In the genomic region with DNA sequence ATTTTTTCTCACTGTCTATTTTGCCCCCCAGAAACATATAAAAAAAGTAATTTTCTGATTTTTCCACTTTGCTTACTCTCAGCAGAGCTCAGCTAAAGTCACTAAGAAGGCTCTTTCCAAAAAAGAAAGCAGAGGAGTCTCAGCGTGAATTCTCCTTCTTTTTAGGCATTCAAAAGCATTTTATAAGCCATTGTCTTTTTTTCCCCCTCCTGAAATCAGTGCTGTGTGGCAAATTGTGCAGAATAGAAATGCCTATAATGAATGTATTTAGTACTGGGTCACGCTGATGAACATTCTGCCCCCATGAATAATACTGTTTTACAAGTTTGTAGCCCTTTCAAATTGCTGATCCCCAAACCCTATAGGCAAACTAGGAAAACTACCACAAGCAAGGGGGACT, we compare ENCODE assay signal across 14 cellular contexts. TPM values are rescaled to one million over a fixed set of nuclear protein-coding genes. Genes with fewer than 3 reads are reported as not detected.
DNase-seq lines count a peak whose midpoint lies in the region; ATAC-seq and TF ChIP-seq lines count a peak whose summit lies in the region.
"Had no signal": no experiment of that assay in that cellular context is flagged by ENCODE, and none has a peak within 500 bp of the region (broad histone marks: within the 10 kb centered on the region; RNA-seq: fewer than 3 reads in every experiment).

No MANE protein-coding gene starts in this region.

- H3K4me3 Mint-ChIP-seq in H9 = peak overlapping the region in 1 of 2 experiments; percentile 61; a peak in 4 of 5 replicates
- peak overlapping the region in 2 of 5 experiments; percentile 65 to 75 for H3K4me3 Mint-ChIP-seq in brain
- H3K4me3 Mint-ChIP-seq: activated naive CD8-positive, alpha-beta T cell treated with anti-CD3 and anti-CD28 coated beads for 36 hours; IgD-negative memory B cell had no signal

- H3K36me3 Mint-ChIP-seq in H9 (ENCODE audit: insufficient read depth in 1 of 3, low read depth in 3 of 3) (peaks cover 0 to 16% (median 3%) of the 10 kb centered on the region in 3 experiments; a peak in 6 of 7 replicates), brain (peaks cover 18% of the 10 kb centered on the region)
- H3K36me3 Mint-ChIP-seq: activated naive CD8-positive, alpha-beta T cell treated with anti-CD3 and anti-CD28 coated beads for 36 hours; IgD-negative memory B cell had no signal

- WGBS in H9 (ENCODE audit: extremely low coverage, insufficient read length, low lambda C conversion rate) = no CpG with 5 or more reads among the region's 2 CpGs
- WGBS in mesodermal cell (ENCODE audit: insufficient coverage in 2 of 2), 2 experiments = 17% methylated on average over 1 of the region's 2 CpGs; no CpG with 5 or more reads in 1 of the 2 experiments
- 70 to 89% (median 80%) methylated on average over 2 of the region's 2 CpGs for WGBS in spleen, 5 donors
- WGBS in right lobe of liver (ENCODE audit: insufficient coverage, low coverage, low lambda C conversion rate, missing lambda C conversion rate) = 51% methylated on average over 2 of the region's 2 CpGs

- H4K20me1 ChIP-seq in H9 (ENCODE audit: control insufficient read depth, insufficient read depth, insufficient read length) = no peaks in the 10 kb centered on the region

- TF ChIP-seq POLR2A in spleen (IDR thresholded peaks at IDR 0.05) = no peak
- no peak for TF ChIP-seq POLR2A in right lobe of liver (IDR thresholded peaks at IDR 0.05)

- H4K91ac ChIP-seq in H9 (ENCODE audit: insufficient read length, low read depth, low read length) = no peak overlapping the region

- H2BK120ac ChIP-seq in H9 (ENCODE audit: low read depth, low read length, poor library complexity, severe bottlenecking) = no peak overlapping the region

- peaks cover 13% of the 10 kb centered on the region; the same call in 1 of the 2 replicates for H3K4me1 ChIP-seq in H9 (ENCODE audit: insufficient read depth, low read length)
- peaks cover 15% of the 10 kb centered on the region for H3K4me1 ChIP-seq in mesodermal cell (ENCODE audit: control insufficient read depth, insufficient read depth, low read length, poor library complexity, severe bottlenecking)
- H3K4me1 ChIP-seq in subcutaneous abdominal adipose tissue (ENCODE audit: control insufficient read depth in 5 of 5, insufficient read depth in 5 of 5, low read length in 5 of 5) = peaks cover 0 to 41% (median 32%) of the 10 kb centered on the region in 5 donors
- H3K4me1 ChIP-seq in spleen = peaks cover 0 to 9% (median 0%) of the 10 kb centered on the region in 6 donors
- no peaks in the 10 kb centered on the region for H3K4me1 ChIP-seq in right lobe of liver

- H3K36me3 ChIP-seq in mesodermal cell (ENCODE audit: control insufficient read depth, insufficient read depth, low read length) (peaks cover 12% of the 10 kb centered on the region), subcutaneous abdominal adipose tissue (ENCODE audit: control insufficient read depth in 5 of 5, insufficient read depth in 5 of 5, low read length in 5 of 5) (peaks cover 0 to 6% (median 0%) of the 10 kb centered on the region in 5 donors), spleen (no peaks in the 10 kb centered on the region), right lobe of liver (no peaks in the 10 kb centered on the region)

- H3K79me2 ChIP-seq in H9 (ENCODE audit: insufficient read depth, low read length) = peaks cover 25% of the 10 kb centered on the region; the same call in 1 of the 2 replicates

- intact Hi-C loops in spleen (cut with DNase I; ENCODE audit: low total_unique reads) = no loop called here
- intact Hi-C loops in right lobe of liver (cut with DNase I) = no loop called here

- ATAC-seq in HG03378 (IDR thresholded peaks at IDR 0.05; ENCODE audit: unreplicated experiment) (no peak), right lobe of liver (no peak)

- no peak overlapping the region for H3K14ac ChIP-seq in H9 (ENCODE audit: insufficient read depth, low read length)

- H3K4me3 ChIP-seq in mesodermal cell (ENCODE audit: extremely low read depth, insufficient read depth, low read length, poor library complexity, severe bottlenecking) (no peak overlapping the region), subcutaneous abdominal adipose tissue (ENCODE audit: low read depth in 1 of 5, low read length in 5 of 5) (peak overlapping the region; percentile 79 to 99 (median 93)), spleen (no peak overlapping the region), right lobe of liver (no peak overlapping the region)

- H3K27ac Mint-ChIP-seq in H9 = peak overlapping the region; percentile 7 to 97 (median 92); a peak in 5 of 7 replicates
- peak overlapping the region in 3 of 5 experiments; percentile 11 to 82 (median 29) for H3K27ac Mint-ChIP-seq in brain
- H3K27ac Mint-ChIP-seq: activated naive CD8-positive, alpha-beta T cell treated with anti-CD3 and anti-CD28 coated beads for 36 hours; IgD-negative memory B cell had no signal

- no peak overlapping the region for H2BK15ac ChIP-seq in H9 (ENCODE audit: low read depth, low read length)

- H3K9me3 ChIP-seq in H9 (ENCODE audit: control insufficient read depth, low read depth, low read length) = no peaks in the 10 kb centered on the region
- peaks cover 6% of the 10 kb centered on the region for H3K9me3 ChIP-seq in mesodermal cell (ENCODE audit: control insufficient read depth, low read length)
- H3K9me3 ChIP-seq in subcutaneous abdominal adipose tissue (ENCODE audit: control insufficient read depth in 5 of 5, low read length in 5 of 5) = peaks cover 0 to 6% (median 0%) of the 10 kb centered on the region in 5 donors
- peaks cover 0 to 5% (median 0%) of the 10 kb centered on the region in 8 donors for H3K9me3 ChIP-seq in spleen
- H3K9me3 ChIP-seq in right lobe of liver = no peaks in the 10 kb centered on the region

- H4K5ac ChIP-seq in H9 (ENCODE audit: insufficient read length, low read depth, low read length) = no peak overlapping the region

- H2BK12ac ChIP-seq in H9 (ENCODE audit: insufficient read length, low read depth, low read length) = no peak overlapping the region

- H3K9ac ChIP-seq in H9 (ENCODE audit: extremely low read depth, insufficient read length, low read length) (no peak overlapping the region), subcutaneous abdominal adipose tissue (ENCODE audit: low read length in 5 of 5) (peak overlapping the region in 3 of 5 donors; percentile 11 to 73 (median 44))

- no peaks in the 10 kb centered on the region for H3K9me3 Mint-ChIP-seq in H9
- H3K9me3 Mint-ChIP-seq in brain = peaks cover 0 to 10% (median 5%) of the 10 kb centered on the region in 5 experiments
- H3K9me3 Mint-ChIP-seq: activated naive CD8-positive, alpha-beta T cell treated with anti-CD3 and anti-CD28 coated beads for 36 hours had no signal

- no peak overlapping the region for H3K4me2 ChIP-seq in H9 (ENCODE audit: insufficient read depth, insufficient read length, low read length)

- H2AK5ac ChIP-seq in H9 (ENCODE audit: insufficient read length, low read length) = no peak overlapping the region

- no peak for DNase-seq in H9
- DNase-seq in spleen = no peak
- DNase-seq in C1 segment of cervical spinal cord (lab: John Stamatoyannopoulos, UW) = no peak
- no peak for DNase-seq in right lobe of liver
- DNase-seq: activated naive CD8-positive, alpha-beta T cell treated with anti-CD3 and anti-CD28 coated beads for 36 hours; NCI-H1694 treated with DMSO at 0.1 percent for 48 hours; posterior cingulate gyrus; stimulated activated CD4-positive, alpha-beta T cell treated with anti-CD3 and anti-CD28 coated beads, Interleukin-4, amount 100 ng/mL, for 4 hours; stimulated activated naive CD4-positive, alpha-beta T cell had no signal

- no peaks in the 10 kb centered on the region for H3K27me3 Mint-ChIP-seq in H9 (ENCODE audit: low read depth)
- no peaks in the 10 kb centered on the region for H3K27me3 Mint-ChIP-seq in brain
- H3K27me3 Mint-ChIP-seq: activated naive CD8-positive, alpha-beta T cell treated with anti-CD3 and anti-CD28 coated beads for 36 hours; IgD-negative memory B cell had no signal

- no peak overlapping the region for H3T11ph ChIP-seq in H9 (ENCODE audit: low read length)

- H4K8ac ChIP-seq in H9 (replicated peaks; ENCODE audit: insufficient read length, low read depth, low read length) = no peak overlapping the region

- H3K23ac ChIP-seq in H9 (ENCODE audit: insufficient read length, low read depth, low read length) = no peak overlapping the region

- H3K79me1 ChIP-seq in H9 (ENCODE audit: insufficient read depth, low read depth, low read length, poor library complexity, severe bottlenecking) = no peaks in the 10 kb centered on the region

- H3K4me1 Mint-ChIP-seq in H9 (peaks cover 38 to 51% of the 10 kb centered on the region in 2 experiments), brain (peaks cover 2% of the 10 kb centered on the region)
- H3K4me1 Mint-ChIP-seq: activated naive CD8-positive, alpha-beta T cell treated with anti-CD3 and anti-CD28 coated beads for 36 hours; IgD-negative memory B cell had no signal

- no peak overlapping the region for H2BK20ac ChIP-seq in H9 (ENCODE audit: low read depth, low read length, poor library complexity, severe bottlenecking)

- H2BK5ac ChIP-seq in H9 (ENCODE audit: insufficient read length, low read length) = no peak overlapping the region

- no peak overlapping the region for H3K27ac ChIP-seq in H9 (ENCODE audit: insufficient read length, low read depth, low read length)
- peak overlapping the region; percentile 66 for H3K27ac ChIP-seq in mesodermal cell (ENCODE audit: low read depth, low read length, severe bottlenecking)
- peak overlapping the region; percentile 96 for H3K27ac ChIP-seq in subcutaneous abdominal adipose tissue (ENCODE audit: low read depth, low read length)
- peak overlapping the region in 2 of 8 donors; percentile 4 to 78 for H3K27ac ChIP-seq in spleen
- H3K27ac ChIP-seq in right lobe of liver = no peak overlapping the region

- H3K56ac ChIP-seq in H9 (ENCODE audit: insufficient read length, low read depth, low read length) = no peak overlapping the region

- no peak overlapping the region for H2AFZ ChIP-seq in H9 (ENCODE audit: low read length)

- peaks cover 11% of the 10 kb centered on the region for H3K23me2 ChIP-seq in H9 (ENCODE audit: insufficient read length, low read depth, low read length, poor library complexity, severe bottlenecking)

- no peaks in the 10 kb centered on the region for H3K27me3 ChIP-seq in H9 (ENCODE audit: insufficient read depth, low read length)
- no peaks in the 10 kb centered on the region for H3K27me3 ChIP-seq in subcutaneous abdominal adipose tissue (ENCODE audit: control insufficient read depth in 5 of 5, insufficient read depth in 4 of 5, low read length in 5 of 5)
- H3K27me3 ChIP-seq in spleen (replicated peaks in 1 of 7) = no peaks in the 10 kb centered on the region
- H3K27me3 ChIP-seq in right lobe of liver = no peaks in the 10 kb centered on the region

- H3K18ac ChIP-seq in H9 (ENCODE audit: insufficient read length, low read depth, low read length) = no peak overlapping the region

- TF ChIP-seq CTCF in H9 (conservative IDR thresholded peaks at IDR 0.05) = no peak
- TF ChIP-seq CTCF in brain (conservative IDR thresholded peaks at IDR 0.05) = no peak
- TF ChIP-seq CTCF in spleen (IDR thresholded peaks at IDR 0.05 in 8 of 11, conservative IDR thresholded peaks at IDR 0.05 in 3 of 11) = no peak
- TF ChIP-seq CTCF in right lobe of liver (IDR thresholded peaks at IDR 0.05) = no peak

- no peak overlapping the region for H3K4ac ChIP-seq in H9 (ENCODE audit: low read depth, low read length)

RNA-seq across cellular contexts. Expression of gene PCDH18, which starts 1.6 kb away (rescaled TPM):
- total RNA-seq in H9 (2021) (60.7 and 61.7 TPM in 2 replicates), spleen (10 to 100 TPM in 1 of 7 donors, 1 to 10 TPM in 6; 3.6 to 15.6 (median 6.6) TPM), right lobe of liver (1 to 10 TPM; 1.3 to 2.6 (median 1.7) TPM)
- polyA plus RNA-seq in brain (ENCODE audit: insufficient read depth, low read depth, low replicate concordance) (2.2 TPM), spleen (under 1 TPM; 0.82 to 0.90 (median 0.87) TPM)
- polyA plus RNA-seq in mesodermal cell (2013, experiment 1 of 2) = 47.9 TPM
- 43.3 TPM for polyA plus RNA-seq in mesodermal cell (2013, experiment 2 of 2)
- polyA plus RNA-seq: IgD-negative memory B cell had no signal

Comparison
In these comparisons a context has a peak if more than half of its experiments do, and no peak if none do; other contexts are left out.
1. H3K27ac ChIP-seq: peak in mesodermal cell (single experiment) and subcutaneous abdominal adipose tissue (single experiment); none in H9 (single experiment) and right lobe of liver (0 of 3).
2. H3K4me3 ChIP-seq: peak in subcutaneous abdominal adipose tissue (5 of 5); none in mesodermal cell (single experiment), spleen (0 of 8) and right lobe of liver (0 of 3).